8 cellular contexts compared by ENCODE assay signal in the genomic region with DNA sequence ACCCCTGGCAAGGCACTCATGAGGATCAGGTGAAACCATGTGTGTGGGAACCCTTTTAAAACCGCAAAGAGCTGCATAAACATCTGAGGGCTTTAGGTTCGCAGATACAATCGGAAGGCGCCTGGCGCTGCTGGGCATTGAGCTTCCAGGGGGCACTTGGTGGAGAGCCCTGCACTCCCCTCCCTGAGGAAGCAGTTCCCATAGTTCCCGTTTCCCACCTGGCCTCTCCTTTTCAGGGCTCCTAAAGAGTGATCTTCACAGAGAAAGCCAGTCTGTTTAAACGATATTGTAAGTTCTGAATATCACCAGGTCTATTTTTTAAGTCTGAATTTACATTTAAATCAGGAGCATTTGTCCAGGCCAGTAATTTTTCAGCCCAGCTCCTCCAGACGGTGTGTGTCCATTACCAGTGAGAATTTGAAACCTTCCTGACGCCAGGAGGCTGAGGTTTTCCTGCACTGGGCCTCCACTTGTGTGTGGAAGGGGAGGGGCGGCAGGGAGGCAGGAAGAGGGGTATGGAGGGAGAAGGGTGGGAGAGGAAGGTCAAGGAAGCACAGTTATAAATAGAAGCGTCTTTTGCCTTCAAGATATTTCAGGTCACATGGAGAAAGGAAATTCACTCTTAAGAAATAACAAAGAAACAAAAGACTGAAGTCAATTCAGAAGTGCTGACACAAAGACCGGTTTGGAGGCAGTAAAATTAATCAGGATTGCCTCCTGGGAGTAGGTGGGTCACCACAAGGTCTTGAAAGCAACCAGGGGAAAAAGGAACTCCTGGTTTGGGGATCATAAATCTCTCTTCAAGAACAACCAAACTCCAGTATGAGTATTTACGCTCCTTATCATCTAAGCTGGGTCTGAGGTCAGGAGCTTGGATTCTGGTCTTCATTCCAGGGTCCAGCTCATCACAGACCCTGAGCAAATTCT. TPM values are rescaled to one million over a fixed set of nuclear protein-coding genes. Genes with fewer than 3 reads are reported as not detected.
DNase-seq lines count a peak whose midpoint lies in the region; ATAC-seq and TF ChIP-seq lines count a peak whose summit lies in the region.

No MANE protein-coding gene starts in this region.

- WGBS in spleen, 5 donors: 14 to 20% (median 18%) methylated on average over 13 of the region's 13 CpGs

- no peaks in the 10 kb centered on the region for H3K9me3 ChIP-seq in Panc1 (ENCODE audit: control insufficient read depth, insufficient read depth, low read depth, low read length)
- no peaks in the 10 kb centered on the region for H3K9me3 ChIP-seq in spleen

- H3K9me3 Mint-ChIP-seq in activated CD4-positive, alpha-beta T cell treated with anti-CD3 and anti-CD28 coated beads for 36 hours (ENCODE audit: low read depth): no peaks in the 10 kb centered on the region
- H3K9me3 Mint-ChIP-seq in natural killer cell: no peaks in the 10 kb centered on the region

- peak; percentile 39 for ATAC-seq in activated CD4-positive, alpha-beta T cell treated with anti-CD3 and anti-CD28 coated beads for 36 hours
- ATAC-seq in Panc1: no peak
- no peak for ATAC-seq in GM18870 (IDR thresholded peaks at IDR 0.05; ENCODE audit: unreplicated experiment)
- ATAC-seq in natural killer cell: no peak

- H3K27ac Mint-ChIP-seq in activated CD4-positive, alpha-beta T cell treated with anti-CD3 and anti-CD28 coated beads for 36 hours: peak overlapping the region; percentile 38
- no peak overlapping the region for H3K27ac Mint-ChIP-seq in natural killer cell

- H3K27ac ChIP-seq in Panc1 (ENCODE audit: low read length) (peak overlapping the region; percentile 19; the same call in 1 of the 2 replicates), spleen (peak overlapping the region; percentile 45 to 79 (median 60))

- H3K4me3 ChIP-seq in Panc1 (ENCODE audit: low read depth in 2 of 2, low read length in 2 of 2) (no peak overlapping the region), fibroblast of villous mesenchyme (ENCODE audit: low read depth, low read length) (no peak overlapping the region), spleen (no peak overlapping the region)

- TF ChIP-seq CTCF in Panc1 (IDR thresholded peaks at IDR 0.05) (no peak), fibroblast of villous mesenchyme (IDR thresholded peaks at IDR 0.05; ENCODE audit: insufficient read depth, low read depth, low read length) (no peak), spleen (IDR thresholded peaks at IDR 0.05 in 8 of 11, conservative IDR thresholded peaks at IDR 0.05 in 3 of 11) (no peak), natural killer cell (IDR thresholded peaks at IDR 0.05) (no peak)

- no peak for DNase-seq in activated CD4-positive, alpha-beta T cell treated with anti-CD3 and anti-CD28 coated beads for 36 hours
- no peak for DNase-seq in activated CD4-positive, alpha-beta T cell treated with anti-CD3 and anti-CD28 coated beads, Interleukin-2, amount 50 U/mL, for 1 hour
- DNase-seq in Panc1 (ENCODE audit: low read depth, low spot score) (no peak), fibroblast of villous mesenchyme (ENCODE audit: low read depth) (peak; percentile 69), spleen (no peak), natural killer cell (no peak)
- no peak for DNase-seq in effector CD4-positive, alpha-beta T cell

- POLR2A ChIA-PET in activated CD4-positive, alpha-beta T cell treated with anti-CD3 and anti-CD28 coated beads for 36 hours (lab: Charles Lee): interaction anchor here (0.6 to 1.2 kb wide), 3 partner anchors 13 to 375 kb away, joined by 3 to 5 read pairs (median 3); no protein-coding TSS in a partner anchor
- POLR2A ChIA-PET in Panc1 (lab: Charles Lee): no interaction called here

- in situ Hi-C loops in Panc1 (cut with HindIII; ENCODE audit: low pct_unique_long_range_greater_than_20kb, low sequenced_read_pairs): no loop called here

- no peaks in the 10 kb centered on the region for H3K36me3 Mint-ChIP-seq in activated CD4-positive, alpha-beta T cell treated with anti-CD3 and anti-CD28 coated beads for 36 hours (ENCODE audit: low read depth)
- H3K36me3 Mint-ChIP-seq in natural killer cell: no peaks in the 10 kb centered on the region

- BruUV-seq in Panc1 (replicated peaks; lab: Mats Ljungman, UMichigan): no TSS peak

- TF ChIP-seq POLR2A in spleen (IDR thresholded peaks at IDR 0.05): no peak

- H3K4me3 Mint-ChIP-seq in activated CD4-positive, alpha-beta T cell treated with anti-CD3 and anti-CD28 coated beads for 36 hours: peak overlapping the region; percentile 7
- H3K4me3 Mint-ChIP-seq in natural killer cell: no peak overlapping the region

- no peaks in the 10 kb centered on the region for H3K36me3 ChIP-seq in Panc1 (ENCODE audit: control insufficient read depth, insufficient read depth, low read length)
- H3K36me3 ChIP-seq in spleen: no peaks in the 10 kb centered on the region

- intact Hi-C loops in activated CD4-positive, alpha-beta T cell treated with anti-CD3 and anti-CD28 coated beads for 36 hours (cut with DNase I, micrococcal nuclease): no loop called here
- intact Hi-C loops in Panc1 (cut with micrococcal nuclease; ENCODE audit: unreplicated experiment): no loop called here
- intact Hi-C loops in spleen (cut with DNase I; ENCODE audit: low total_unique reads): no loop called here
- intact Hi-C loops in natural killer cell (cut with micrococcal nuclease): no loop called here

- H3K4me1 ChIP-seq in Panc1 (ENCODE audit: control insufficient read depth, insufficient read depth, low read length) (peaks cover 16% of the 10 kb centered on the region), spleen (peaks cover 21 to 88% (median 51%) of the 10 kb centered on the region in 6 donors)

- CTCF ChIA-PET in activated CD4-positive, alpha-beta T cell treated with anti-CD3 and anti-CD28 coated beads for 36 hours (lab: Charles Lee): interaction anchor here (0.6 to 1.1 kb wide), 5 partner anchors 8 to 129 kb away, joined by 3 to 4 read pairs (median 3); no protein-coding TSS in a partner anchor
- CTCF ChIA-PET in Panc1 (lab: Charles Lee): interaction anchor here (0.5 kb wide), 1 partner anchor 726 kb away, joined by 5 read pairs; no protein-coding TSS in a partner anchor

- H3K27me3 ChIP-seq in Panc1 (ENCODE audit: control insufficient read depth, insufficient read depth, low read length): no peaks in the 10 kb centered on the region
- H3K27me3 ChIP-seq in spleen (replicated peaks in 1 of 7): no peaks in the 10 kb centered on the region

- H3K27me3 Mint-ChIP-seq in activated CD4-positive, alpha-beta T cell treated with anti-CD3 and anti-CD28 coated beads for 36 hours: no peaks in the 10 kb centered on the region
- peaks cover 13 to 15% of the 10 kb centered on the region in 2 donors for H3K27me3 Mint-ChIP-seq in natural killer cell (ENCODE audit: low read depth in 2 of 2)

- peaks cover 69% of the 10 kb centered on the region for H3K4me1 Mint-ChIP-seq in activated CD4-positive, alpha-beta T cell treated with anti-CD3 and anti-CD28 coated beads for 36 hours
- peaks cover 6 to 12% of the 10 kb centered on the region in 2 donors for H3K4me1 Mint-ChIP-seq in natural killer cell

RNA-seq across cellular contexts. Expression of a gene that starts 14.3 kb away (rescaled TPM):
- 100 to 1,000 TPM in 1 of 2 experiments, 10 to 100 TPM in 1; 93.2 to 125 TPM for total RNA-seq in activated CD4-positive, alpha-beta T cell treated with anti-CD3 and anti-CD28 coated beads for 36 hours
- total RNA-seq in Panc1 (2021; ENCODE audit: unreplicated experiment) (113 TPM), fibroblast of villous mesenchyme (98.6 and 104 TPM in 2 replicates), spleen (100 to 1,000 TPM; 182 to 270 (median 252) TPM), natural killer cell (100 to 1,000 TPM; 105 to 149 (median 130) TPM)
- 116 TPM for polyA plus RNA-seq in Panc1 (2012; ENCODE audit: insufficient read length)
- polyA plus RNA-seq in spleen: 100 to 1,000 TPM in 1 of 3 donors, 10 to 100 TPM in 2; 61.2 to 164 (median 74.9) TPM

RNA-seq across cellular contexts. Expression of a gene that starts 44.2 kb away (rescaled TPM):
- 10 to 100 TPM; 30.3 to 31.8 TPM for total RNA-seq in activated CD4-positive, alpha-beta T cell treated with anti-CD3 and anti-CD28 coated beads for 36 hours
- total RNA-seq in Panc1 (2021; ENCODE audit: unreplicated experiment) (17.8 TPM), fibroblast of villous mesenchyme (12.5 and 15.1 TPM in 2 replicates), spleen (10 to 100 TPM; 26.0 to 31.5 (median 28.5) TPM), natural killer cell (10 to 100 TPM; 16.6 to 21.0 (median 20.3) TPM)
- 9.0 TPM for polyA plus RNA-seq in Panc1 (2012; ENCODE audit: insufficient read length)
- polyA plus RNA-seq in spleen: 10 to 100 TPM; 20.2 to 27.2 (median 22.0) TPM
